In genomic region chr5:77775773-77776605, GRCh38 we compare ENCODE assay signal across 8 cellular contexts. TPM values are rescaled to one million over a fixed set of nuclear protein-coding genes. Genes with fewer than 3 reads are reported as not detected.
DNase-seq lines count a peak whose midpoint lies in the region; ATAC-seq, FAIRE-seq and TF ChIP-seq lines count a peak whose summit lies in the region.

Gene TBCA, minus strand, starts transcription at chr5:77776339. Its CDS starts 82 bp downstream, at chr5:77776257.

- peak; percentile 93 for ATAC-seq in HG02798 (IDR thresholded peaks at IDR 0.05; ENCODE audit: poor library complexity, unreplicated experiment)
- ATAC-seq in activated naive CD8-positive, alpha-beta T cell treated with anti-CD3 and anti-CD28 coated beads, Interleukin-2, amount 50 U/mL, for 24 hours, result peak; percentile 86

- FAIRE-seq in GM12891 (lab: Jason Lieb, UNC), result peak; percentile 99

- TF ChIP-seq CTCF in cardiac muscle cell (IDR thresholded peaks at IDR 0.05; ENCODE audit: low read depth, low read length) (peak; percentile 10), transverse colon (IDR thresholded peaks at IDR 0.05) (peak in 3 of 5 experiments; percentile 15 to 64 (median 26))

- TF ChIP-seq POLR2A in GM12891 (IDR thresholded peaks at IDR 0.05; ENCODE audit: low read depth, low read length) (peak; percentile 77), transverse colon (IDR thresholded peaks at IDR 0.05) (peak; percentile 87)

- no peaks in the 10 kb centered on the region for H3K9me3 ChIP-seq in cardiac muscle cell (ENCODE audit: low read depth)
- H3K9me3 ChIP-seq in transverse colon, result no peaks in the 10 kb centered on the region

- peak within 1 kb of the TSS; percentile 99 for H3K27ac Mint-ChIP-seq in activated naive CD8-positive, alpha-beta T cell treated with anti-CD3 and anti-CD28 coated beads, Interleukin-2, amount 50 U/mL, for 24 hours

- H3K27ac ChIP-seq in cardiac muscle cell (peak within 1 kb of the TSS; percentile 97), transverse colon (peak within 1 kb of the TSS; percentile 97 to 99 (median 98))

- H3K4me1 Mint-ChIP-seq in activated naive CD8-positive, alpha-beta T cell treated with anti-CD3 and anti-CD28 coated beads, Interleukin-2, amount 50 U/mL, for 24 hours, result peaks cover 62% of the 10 kb centered on the region

- H3K9me3 Mint-ChIP-seq in activated naive CD8-positive, alpha-beta T cell treated with anti-CD3 and anti-CD28 coated beads, Interleukin-2, amount 50 U/mL, for 24 hours, result no peaks in the 10 kb centered on the region

- H3K36me3 Mint-ChIP-seq in activated naive CD8-positive, alpha-beta T cell treated with anti-CD3 and anti-CD28 coated beads, Interleukin-2, amount 50 U/mL, for 24 hours (ENCODE audit: low read depth), result peaks cover 32% of the 10 kb centered on the region

- no peak for TF ChIP-seq EP300 in transverse colon (IDR thresholded peaks at IDR 0.05; ENCODE audit: low read depth)

- H3K4me1 ChIP-seq in cardiac muscle cell (ENCODE audit: low read depth), result peaks cover 27% of the 10 kb centered on the region
- peaks cover 12 to 37% (median 18%) of the 10 kb centered on the region in 4 donors for H3K4me1 ChIP-seq in transverse colon

- H3K27me3 ChIP-seq in cardiac muscle cell (no peaks in the 10 kb centered on the region), transverse colon (no peaks in the 10 kb centered on the region)

- in situ Hi-C loops in transverse colon (cut with MboI; ENCODE audit: low pct_ligation_motif_present in 1 of 4, low pct_unique_long_range_greater_than_20kb in 1 of 4, low sequenced_read_pairs in 3 of 4), result no loop called here

- H3K4me3 ChIP-seq in cardiac muscle cell (peak within 1 kb of the TSS; percentile 44), transverse colon (peak within 1 kb of the TSS; percentile 69 to 78 (median 76))

- DNase-seq in GM12891 (ENCODE audit: insufficient read length, low spot score) (peak; percentile 54), NCI-H1417 treated with DMSO at 0.1 percent for 48 hours (lab: John Stamatoyannopoulos, UW) (peak; percentile 7), SW480 (ENCODE audit: low spot score) (peak; percentile 83), cardiac muscle cell (ENCODE audit: low read depth in 1 of 2, low spot score in 1 of 2) (peak; percentile 93 to 97), pons (ENCODE audit: low spot score) (peak; percentile 89), transverse colon (peak; percentile 90)
- peak; percentile 92 for DNase-seq in activated naive CD8-positive, alpha-beta T cell treated with anti-CD3 and anti-CD28 coated beads, Interleukin-2, amount 50 U/mL, for 24 hours

- intact Hi-C loops in transverse colon (cut with DNase I; ENCODE audit: low total_unique reads), result no loop called here

- H3K27me3 Mint-ChIP-seq in activated naive CD8-positive, alpha-beta T cell treated with anti-CD3 and anti-CD28 coated beads, Interleukin-2, amount 50 U/mL, for 24 hours, result no peaks in the 10 kb centered on the region

- WGBS in transverse colon (ENCODE audit: low coverage in 1 of 2), 2 donors, result 1 to 5% methylated on average over 4 to 38 of the region's 92 CpGs

- H3K36me3 ChIP-seq in cardiac muscle cell, result no peaks in the 10 kb centered on the region
- no peaks in the 10 kb centered on the region for H3K36me3 ChIP-seq in transverse colon

- H3K4me3 Mint-ChIP-seq in activated naive CD8-positive, alpha-beta T cell treated with anti-CD3 and anti-CD28 coated beads, Interleukin-2, amount 50 U/mL, for 24 hours, result peak within 1 kb of the TSS; percentile 93

TF ChIP-seq in GM12891, 5 proteins besides CTCF, POLR2A, EP300 and RAD21:
- TF ChIP-seq TAF1 (IDR thresholded peaks at IDR 0.05; ENCODE audit: low read depth, low read length) (peak; percentile 70), POLR2AphosphoS5 (IDR thresholded peaks at IDR 0.05; ENCODE audit: low read depth, low read length) (peak; percentile 79), POU2F2 (IDR thresholded peaks at IDR 0.05; ENCODE audit: low read depth, low read length) (no peak)

RNA-seq across cellular contexts. Expression of gene TBCA, which starts in this region (rescaled TPM):
- 259 TPM for polyA plus RNA-seq in GM12891 (2012; ENCODE audit: low read depth, missing spikeins)
- total RNA-seq in cardiac muscle cell, result 218 and 245 TPM in 2 replicates
- polyA plus RNA-seq in cardiac muscle cell, result 287 and 318 TPM in 2 replicates
- 100 to 1,000 TPM in 1 of 4 donors, 10 to 100 TPM in 3; 16.1 to 125 (median 51.8) TPM for total RNA-seq in transverse colon

Comparison
In these comparisons a context has a peak if more than half of its experiments do, and no peak if none do; other contexts are left out.
1. Peak in every context shown above with its lines: DNase-seq, ATAC-seq, H3K4me3 ChIP-seq and H3K27ac ChIP-seq.
2. DNase-seq: peak in every context shown above with its lines; median percentile 95 in cardiac muscle cell; 92 in activated naive CD8-positive, alpha-beta T cell treated with anti-CD3 and anti-CD28 coated beads, Interleukin-2, amount 50 U/mL, for 24 hours; 90 in transverse colon; 89 in pons; 83 in SW480; 54 in GM12891; 7 in NCI-H1417 treated with DMSO at 0.1 percent for 48 hours.